In genomic region chr14:99327050-99327449, GRCh38 we compare ENCODE assay signal across 21 cellular contexts. TPM values are rescaled to one million over a fixed set of nuclear protein-coding genes. Genes with fewer than 3 reads are reported as not detected.
DNase-seq lines count a peak whose midpoint lies in the region; ATAC-seq and TF ChIP-seq lines count a peak whose summit lies in the region.
"Had no signal": no experiment of that assay in that cellular context is flagged by ENCODE, and none has a peak within 500 bp of the region (broad histone marks: within the 10 kb centered on the region; RNA-seq: fewer than 3 reads in every experiment).

No MANE protein-coding gene starts in this region.

- peaks cover 4% of the 10 kb centered on the region for H3K27me3 Mint-ChIP-seq in activated CD4-positive, alpha-beta T cell treated with anti-CD3 and anti-CD28 coated beads for 36 hours

- H3K79me2 ChIP-seq in OCI-LY1 (ENCODE audit: insufficient read depth, low read length) = no peaks in the 10 kb centered on the region

- intact Hi-C loops in activated CD4-positive, alpha-beta T cell treated with anti-CD3 and anti-CD28 coated beads for 36 hours (cut with DNase I, micrococcal nuclease) = no loop called here
- intact Hi-C loops in gastrocnemius medialis (cut with DNase I; ENCODE audit: low total_unique reads) = no loop called here

- no peaks in the 10 kb centered on the region for H3K9me3 ChIP-seq in OCI-LY1 (ENCODE audit: low read length)
- H3K9me3 ChIP-seq in gastrocnemius medialis = no peaks in the 10 kb centered on the region
- H3K9me3 ChIP-seq: left ventricle myocardium inferior, pancreas, testis had no signal

- no peak overlapping the region for H3K4me3 ChIP-seq in OCI-LY1 (ENCODE audit: low read depth, low read length, poor library complexity, severe bottlenecking)
- H3K4me3 ChIP-seq in gastrocnemius medialis = no peak overlapping the region
- H3K4me3 ChIP-seq: gastroesophageal sphincter, left ventricle myocardium inferior, pancreas, skin epidermis, testis had no signal

- no peaks in the 10 kb centered on the region for H3K36me3 Mint-ChIP-seq in activated CD4-positive, alpha-beta T cell treated with anti-CD3 and anti-CD28 coated beads for 36 hours (ENCODE audit: low read depth)
- H3K36me3 Mint-ChIP-seq in stimulated activated effector memory CD8-positive, alpha-beta T cell treated with anti-CD3 and anti-CD28 coated beads, Interleukin-12 subunit alpha, Interleukin-12 subunit beta, amount 100 ng/mL, for 72 hours = no peaks in the 10 kb centered on the region
- H3K36me3 Mint-ChIP-seq: activated naive CD4-positive, alpha-beta T cell treated with anti-CD3 and anti-CD28 coated beads, Interleukin-2, amount 10 ng/mL, durations not matched to agents 7 days and 5 days had no signal

- no peak overlapping the region for H3K4me3 Mint-ChIP-seq in activated CD4-positive, alpha-beta T cell treated with anti-CD3 and anti-CD28 coated beads for 36 hours
- H3K4me3 Mint-ChIP-seq in stimulated activated effector memory CD8-positive, alpha-beta T cell treated with anti-CD3 and anti-CD28 coated beads, Interleukin-12 subunit alpha, Interleukin-12 subunit beta, amount 100 ng/mL, for 72 hours = no peak overlapping the region
- H3K4me3 Mint-ChIP-seq: activated naive CD4-positive, alpha-beta T cell treated with anti-CD3 and anti-CD28 coated beads, Interleukin-2, amount 10 ng/mL, durations not matched to agents 7 days and 5 days had no signal

- CTCF ChIA-PET in activated CD4-positive, alpha-beta T cell treated with anti-CD3 and anti-CD28 coated beads for 36 hours (lab: Charles Lee) = interaction anchor here (0.7 kb wide), 1 partner anchor 13 kb away, joined by 3 read pairs; no protein-coding TSS in a partner anchor

- H3K4me2 ChIP-seq in OCI-LY1 (ENCODE audit: low read length) = no peak overlapping the region

- no peak for TF ChIP-seq POLR2A in gastrocnemius medialis (IDR thresholded peaks at IDR 0.05)

- no peak overlapping the region for H3K27ac Mint-ChIP-seq in activated CD4-positive, alpha-beta T cell treated with anti-CD3 and anti-CD28 coated beads for 36 hours
- H3K27ac Mint-ChIP-seq in stimulated activated effector memory CD8-positive, alpha-beta T cell treated with anti-CD3 and anti-CD28 coated beads, Interleukin-12 subunit alpha, Interleukin-12 subunit beta, amount 100 ng/mL, for 72 hours = no peak overlapping the region
- H3K27ac Mint-ChIP-seq: activated naive CD4-positive, alpha-beta T cell treated with anti-CD3 and anti-CD28 coated beads, Interleukin-2, amount 10 ng/mL, durations not matched to agents 7 days and 5 days had no signal

- H3K9ac ChIP-seq in OCI-LY1 (ENCODE audit: low read length) = no peak overlapping the region

- H3K9me2 ChIP-seq in OCI-LY1 (ENCODE audit: low read depth, low read length) = no peaks in the 10 kb centered on the region

- H3K4me1 ChIP-seq in OCI-LY1 (ENCODE audit: insufficient read depth, low read length, severe bottlenecking) = no peaks in the 10 kb centered on the region
- no peaks in the 10 kb centered on the region for H3K4me1 ChIP-seq in foreskin keratinocyte
- no peaks in the 10 kb centered on the region for H3K4me1 ChIP-seq in gastrocnemius medialis
- H3K4me1 ChIP-seq: gastroesophageal sphincter, pancreas, testis had no signal

- H4K20me1 ChIP-seq in OCI-LY1 (ENCODE audit: insufficient read depth, low read length) = no peaks in the 10 kb centered on the region

- H2AFZ ChIP-seq in OCI-LY1 (ENCODE audit: low read length) = no peak overlapping the region

- no peaks in the 10 kb centered on the region for H3F3A ChIP-seq in OCI-LY1 (ENCODE audit: insufficient read depth, low read length)

- H3K36me3 ChIP-seq in OCI-LY1 (ENCODE audit: insufficient read depth, low read length) (no peaks in the 10 kb centered on the region), gastrocnemius medialis (no peaks in the 10 kb centered on the region)
- H3K36me3 ChIP-seq: gastroesophageal sphincter, left ventricle myocardium inferior, pancreas had no signal

- no peaks in the 10 kb centered on the region for H3K4me1 Mint-ChIP-seq in activated CD4-positive, alpha-beta T cell treated with anti-CD3 and anti-CD28 coated beads for 36 hours
- peaks cover 12% of the 10 kb centered on the region for H3K4me1 Mint-ChIP-seq in stimulated activated effector memory CD8-positive, alpha-beta T cell treated with anti-CD3 and anti-CD28 coated beads, Interleukin-12 subunit alpha, Interleukin-12 subunit beta, amount 100 ng/mL, for 72 hours
- H3K4me1 Mint-ChIP-seq: activated naive CD4-positive, alpha-beta T cell treated with anti-CD3 and anti-CD28 coated beads, Interleukin-2, amount 10 ng/mL, durations not matched to agents 7 days and 5 days had no signal

- TF ChIP-seq CTCF in OCI-LY1 (IDR thresholded peaks at IDR 0.05; ENCODE audit: low read length) (peak; percentile 20; the same call in 1 of the 2 replicates), foreskin keratinocyte (conservative IDR thresholded peaks at IDR 0.05) (peak; percentile 33), gastrocnemius medialis (IDR thresholded peaks at IDR 0.05 in 4 of 5, conservative IDR thresholded peaks at IDR 0.05 in 1 of 5) (no peak)

- no peaks in the 10 kb centered on the region for H3K27me3 ChIP-seq in OCI-LY1 (ENCODE audit: insufficient read depth, low read length)
- H3K27me3 ChIP-seq in foreskin keratinocyte = no peaks in the 10 kb centered on the region
- peaks cover 0 to 17% (median 0%) of the 10 kb centered on the region in 3 donors for H3K27me3 ChIP-seq in gastrocnemius medialis
- H3K27me3 ChIP-seq: pancreas, testis had no signal

- in situ Hi-C loops in gastrocnemius medialis (cut with MboI; ENCODE audit: low sequenced_read_pairs in 4 of 4) = no loop called here

- H3K9me3 Mint-ChIP-seq in activated CD4-positive, alpha-beta T cell treated with anti-CD3 and anti-CD28 coated beads for 36 hours (ENCODE audit: low read depth) = no peaks in the 10 kb centered on the region
- H3K9me3 Mint-ChIP-seq in stimulated activated effector memory CD8-positive, alpha-beta T cell treated with anti-CD3 and anti-CD28 coated beads, Interleukin-12 subunit alpha, Interleukin-12 subunit beta, amount 100 ng/mL, for 72 hours = no peaks in the 10 kb centered on the region
- H3K9me3 Mint-ChIP-seq: activated naive CD4-positive, alpha-beta T cell treated with anti-CD3 and anti-CD28 coated beads, Interleukin-2, amount 10 ng/mL, durations not matched to agents 7 days and 5 days had no signal

- H3K27ac ChIP-seq in OCI-LY1 (ENCODE audit: low read depth, low read length, poor library complexity, severe bottlenecking) (no peak overlapping the region), foreskin keratinocyte (no peak overlapping the region), gastrocnemius medialis (no peak overlapping the region)
- H3K27ac ChIP-seq: 22Rv1, gastroesophageal sphincter, left ventricle myocardium inferior, pancreas, skin epidermis, testis had no signal

- DNase-seq in activated CD4-positive, alpha-beta T cell treated with anti-CD3 and anti-CD28 coated beads for 36 hours = peak; percentile 20
- no peak for DNase-seq in activated CD4-positive, alpha-beta T cell treated with anti-CD3 and anti-CD28 coated beads for 4 hours
- DNase-seq in foreskin keratinocyte (no peak), gastrocnemius medialis (no peak)
- no peak for DNase-seq in stimulated activated effector memory CD8-positive, alpha-beta T cell treated with anti-CD3 and anti-CD28 coated beads, Interleukin-12 subunit alpha, Interleukin-12 subunit beta, amount 100 ng/mL, for 72 hours (ENCODE audit: low spot score in 2 of 2)
- DNase-seq in activated CD4-positive, alpha-beta T cell treated with anti-CD3 and anti-CD28 coated beads, Interleukin-2, amount 50 U/mL, for 4 hours = no peak
- DNase-seq: activated naive CD4-positive, alpha-beta T cell treated with anti-CD3 and anti-CD28 coated beads, Interleukin-2, amount 10 ng/mL, durations not matched to agents 7 days and 5 days; cortex of kidney; left ventricle myocardium inferior; MM.1S; NCI-H2029 treated with DMSO at 0.1 percent for 48 hours; NCI-H524 treated with DMSO at 0.1 percent for 48 hours; pancreas; T1000; testis had no signal

- peak; percentile 33 for ATAC-seq in activated CD4-positive, alpha-beta T cell treated with anti-CD3 and anti-CD28 coated beads for 36 hours
- no peak for ATAC-seq in foreskin keratinocyte
- ATAC-seq in stimulated activated effector memory CD8-positive, alpha-beta T cell treated with anti-CD3 and anti-CD28 coated beads, Interleukin-12 subunit alpha, Interleukin-12 subunit beta, amount 100 ng/mL, for 72 hours = peak; percentile 47
- ATAC-seq in gastrocnemius medialis = no peak
- no peak for ATAC-seq in GM21390 (IDR thresholded peaks at IDR 0.05; ENCODE audit: unreplicated experiment)
- ATAC-seq: gastroesophageal sphincter, pancreas had no signal

- POLR2A ChIA-PET in activated CD4-positive, alpha-beta T cell treated with anti-CD3 and anti-CD28 coated beads for 36 hours (lab: Charles Lee) = no interaction called here

RNA-seq across cellular contexts. Expression of gene BCL11B, which starts 55.1 kb away (rescaled TPM):
- total RNA-seq in activated CD4-positive, alpha-beta T cell treated with anti-CD3 and anti-CD28 coated beads for 36 hours = 10 to 100 TPM; 62.1 to 66.2 TPM
- total RNA-seq in foreskin keratinocyte = 15.4 and 16.3 TPM in 2 replicates
- polyA plus RNA-seq in foreskin keratinocyte = 3.8 and 4.4 TPM in 2 replicates
- under 1 TPM in 3 of 4 donors, not detected in 1; 0.05 to 0.62 (median 0.18) TPM for total RNA-seq in gastrocnemius medialis
- polyA plus RNA-seq: BJ had no signal

Comparison
In these comparisons a context has a peak if more than half of its experiments do, and no peak if none do; other contexts are left out.
1. ATAC-seq: peak in activated CD4-positive, alpha-beta T cell treated with anti-CD3 and anti-CD28 coated beads for 36 hours (single experiment) and stimulated activated effector memory CD8-positive, alpha-beta T cell treated with anti-CD3 and anti-CD28 coated beads, Interleukin-12 subunit alpha, Interleukin-12 subunit beta, amount 100 ng/mL, for 72 hours (single experiment); none in foreskin keratinocyte (single experiment), gastrocnemius medialis (0 of 2) and GM21390 (single experiment).
2. CTCF ChIP-seq: peak in OCI-LY1 (single experiment) and foreskin keratinocyte (single experiment); none in gastrocnemius medialis (0 of 5).
3. RNA of gene BCL11B, which starts 55.1 kb away (total RNA-seq): 62.1 to 66.2 TPM in activated CD4-positive, alpha-beta T cell treated with anti-CD3 and anti-CD28 coated beads for 36 hours and 15.4 to 16.3 TPM in foreskin keratinocyte; 0.05 to 0.62 TPM in gastrocnemius medialis; every median in the first group is over 10 times any median in the second.